Comparison of ENCODE assay signal across 8 cellular contexts in the genomic region with DNA sequence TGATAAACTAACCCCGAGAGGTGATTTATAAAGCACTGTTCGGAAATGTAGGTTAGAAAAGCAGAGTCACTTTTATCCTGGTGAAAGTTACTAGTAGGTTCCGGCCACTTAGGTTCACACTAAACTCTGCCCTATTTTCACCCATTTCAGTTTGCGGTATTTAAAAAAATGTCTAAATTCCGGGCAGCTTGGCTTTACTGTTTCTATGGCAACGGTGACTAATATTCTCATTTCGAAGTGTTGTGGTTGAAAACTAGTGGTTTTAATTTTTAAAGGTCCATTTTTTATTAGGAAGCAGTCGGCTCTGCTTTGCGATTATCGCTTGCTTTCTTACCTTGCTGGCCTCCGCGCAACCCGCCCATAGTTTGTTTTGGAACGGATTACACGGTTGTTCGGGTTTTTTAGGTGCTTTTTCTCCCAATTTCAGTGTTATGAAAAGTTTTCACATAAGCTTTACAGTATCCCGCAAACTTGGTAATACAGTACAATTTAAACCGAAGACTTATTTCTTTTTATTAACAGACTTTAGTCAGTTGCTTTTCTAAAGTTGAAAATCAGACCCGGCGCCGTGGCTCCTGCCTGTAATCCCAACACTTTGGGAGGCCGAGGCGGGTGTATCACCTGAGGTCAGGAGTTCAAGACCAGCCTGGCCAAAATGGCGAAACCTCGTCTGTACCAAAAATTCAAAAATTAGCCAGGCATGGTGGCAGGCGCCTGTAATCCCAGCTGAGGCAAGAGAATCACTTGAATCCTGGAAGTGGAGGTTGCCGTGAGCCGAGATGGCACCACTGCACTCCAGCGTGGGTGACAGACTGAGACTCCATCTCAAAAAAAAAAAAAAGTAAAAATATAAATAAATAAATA. TPM values are rescaled to one million over a fixed set of nuclear protein-coding genes. Genes with fewer than 3 reads are reported as not detected.
DNase-seq lines count a peak whose midpoint lies in the region; ATAC-seq and TF ChIP-seq lines count a peak whose summit lies in the region.

No MANE protein-coding gene starts in this region.

- peak overlapping the region; percentile 87 for H3K9ac ChIP-seq in OCI-LY3 (ENCODE audit: low read length)
- peak overlapping the region; percentile 91 for H3K9ac ChIP-seq in smooth muscle cell (ENCODE audit: low read depth)

- H4K20me1 ChIP-seq in OCI-LY3 (ENCODE audit: insufficient read depth, low read length) (peaks cover 22% of the 10 kb centered on the region), smooth muscle cell (ENCODE audit: low read depth) (peaks cover 49% of the 10 kb centered on the region)

- peaks cover 8% of the 10 kb centered on the region for H3F3A ChIP-seq in smooth muscle cell (ENCODE audit: low read depth)

- H3K4me1 ChIP-seq in left ventricle myocardium inferior (peaks cover 48% of the 10 kb centered on the region), OCI-LY3 (ENCODE audit: low read length) (peaks cover 7% of the 10 kb centered on the region; the same call in 1 of the 2 replicates), smooth muscle cell (ENCODE audit: low read depth) (peaks cover 6% of the 10 kb centered on the region)

- H3K36me3 ChIP-seq in left ventricle myocardium inferior (no peaks in the 10 kb centered on the region), OCI-LY3 (replicated peaks; ENCODE audit: low read depth, low read length) (peaks cover 5% of the 10 kb centered on the region), smooth muscle cell (ENCODE audit: low read depth) (no peaks in the 10 kb centered on the region)

- DNase-seq in left ventricle myocardium inferior (no peak), cardiac septum (ENCODE audit: low spot score) (no peak), hepatic stellate cell (ENCODE audit: low spot score) (peak; percentile 81), smooth muscle cell (lab: John Stamatoyannopoulos, UW; ENCODE audit: unreplicated experiment) (no peak), DMS79 (lab: John Stamatoyannopoulos, UW) (no peak)
- no peak for DNase-seq in activated naive CD4-positive, alpha-beta T cell treated with anti-CD3 and anti-CD28 coated beads, Interleukin-2, amount 50 U/mL, for 72 hours (ENCODE audit: low spot score in 2 of 2)

- intact Hi-C loops in left ventricle myocardium inferior (cut with micrococcal nuclease): no loop called here
- intact Hi-C loops in cardiac septum (cut with DNase I): loop anchor here (2.0 kb wide), 1 partner anchor 55 kb away; no protein-coding TSS in a partner anchor

- 32% methylated on average over 29 of the region's 29 CpGs for WGBS in smooth muscle cell (ENCODE audit: low lambda C conversion rate)

- peaks cover 0 to 6% of the 10 kb centered on the region in 2 donors for H3K9me3 Mint-ChIP-seq in activated naive CD4-positive, alpha-beta T cell treated with anti-CD3 and anti-CD28 coated beads, Interleukin-2, amount 50 U/mL, for 72 hours

- no peaks in the 10 kb centered on the region for H3K9me3 ChIP-seq in left ventricle myocardium inferior (replicated peaks)
- no peaks in the 10 kb centered on the region for H3K9me3 ChIP-seq in OCI-LY3 (ENCODE audit: insufficient read depth, low read length)
- H3K9me3 ChIP-seq in smooth muscle cell (replicated peaks; ENCODE audit: low read depth): no peaks in the 10 kb centered on the region

- peaks cover 51% of the 10 kb centered on the region for H3K79me2 ChIP-seq in OCI-LY3 (ENCODE audit: low read length)
- peaks cover 45% of the 10 kb centered on the region for H3K79me2 ChIP-seq in smooth muscle cell (ENCODE audit: low read depth)

- H3K36me3 Mint-ChIP-seq in activated naive CD4-positive, alpha-beta T cell treated with anti-CD3 and anti-CD28 coated beads, Interleukin-2, amount 50 U/mL, for 72 hours: peaks cover 10 to 15% of the 10 kb centered on the region in 2 donors

- H3K4me2 ChIP-seq in OCI-LY3 (ENCODE audit: low read length) (peak overlapping the region; percentile 67), smooth muscle cell (peak overlapping the region; percentile 89)

- peak; percentile 12 for ATAC-seq in HG02884 (IDR thresholded peaks at IDR 0.05; ENCODE audit: unreplicated experiment)
- ATAC-seq in activated naive CD4-positive, alpha-beta T cell treated with anti-CD3 and anti-CD28 coated beads, Interleukin-2, amount 50 U/mL, for 72 hours: peak; percentile 17 to 26

- H3K4me3 ChIP-seq in left ventricle myocardium inferior: peak overlapping the region; percentile 91
- H3K4me3 ChIP-seq in OCI-LY3 (ENCODE audit: low read length): peak overlapping the region; percentile 94
- H3K4me3 ChIP-seq in smooth muscle cell: peak overlapping the region; percentile 84

- H2AFZ ChIP-seq in OCI-LY3 (ENCODE audit: low read depth, low read length): 0 out of 2 replicates have a peak overlapping the region, but pooled peaks have one; percentile 32
- no peak overlapping the region for H2AFZ ChIP-seq in smooth muscle cell (ENCODE audit: low read depth)

- H3K27me3 ChIP-seq in left ventricle myocardium inferior (ENCODE audit: low read depth): no peaks in the 10 kb centered on the region
- H3K27me3 ChIP-seq in OCI-LY3 (ENCODE audit: low read depth, low read length): no peaks in the 10 kb centered on the region
- no peaks in the 10 kb centered on the region for H3K27me3 ChIP-seq in smooth muscle cell (ENCODE audit: low read depth)

- H3K27ac Mint-ChIP-seq in activated naive CD4-positive, alpha-beta T cell treated with anti-CD3 and anti-CD28 coated beads, Interleukin-2, amount 50 U/mL, for 72 hours: peak overlapping the region; percentile 95 to 97

- TF ChIP-seq CTCF in left ventricle myocardium inferior (IDR thresholded peaks at IDR 0.05; ENCODE audit: borderline replicate concordance) (no peak), OCI-LY3 (IDR thresholded peaks at IDR 0.05; ENCODE audit: low read depth, low read length) (no peak), smooth muscle cell (IDR thresholded peaks at IDR 0.05; ENCODE audit: borderline replicate concordance, insufficient read depth, poor library complexity, severe bottlenecking) (no peak)

- H3K27ac ChIP-seq in left ventricle myocardium inferior (replicated peaks): peak overlapping the region; percentile 98
- H3K27ac ChIP-seq in OCI-LY3 (ENCODE audit: low read length): peak overlapping the region; percentile 80
- peak overlapping the region; percentile 95 for H3K27ac ChIP-seq in smooth muscle cell (ENCODE audit: low read depth)

RNA-seq across cellular contexts. Expression of gene KDM4C, which starts 1.6 kb away (rescaled TPM):
- total RNA-seq in left ventricle myocardium inferior: 14.1 TPM
- 16.8 TPM for total RNA-seq in cardiac septum
- 10 to 100 TPM; 45.4 to 59.9 TPM for total RNA-seq in activated naive CD4-positive, alpha-beta T cell treated with anti-CD3 and anti-CD28 coated beads, Interleukin-2, amount 50 U/mL, for 72 hours
- 20.2 and 39.7 TPM in 2 replicates for total RNA-seq in smooth muscle cell
- 7.3 and 7.5 TPM in 2 replicates for polyA plus RNA-seq in smooth muscle cell
